In the genomic region with DNA sequence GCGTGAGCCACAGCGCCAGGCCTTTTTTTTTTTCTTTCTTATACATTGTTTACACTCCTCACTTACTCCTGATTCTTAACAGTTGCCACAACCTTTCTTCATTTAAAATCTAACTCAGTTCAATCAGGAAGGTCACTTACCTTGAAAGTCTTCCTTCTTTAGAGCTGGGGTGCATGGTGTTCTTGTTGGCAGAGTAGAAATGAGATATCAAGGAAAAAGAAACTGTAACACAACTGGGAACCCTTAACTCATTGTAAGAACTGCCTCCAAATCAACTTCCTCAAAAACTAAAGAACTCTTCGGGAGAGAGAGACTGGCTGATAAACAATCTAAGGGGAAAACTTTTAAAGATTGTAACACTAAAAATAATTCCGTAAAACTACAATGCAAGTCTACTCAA, we compare ENCODE assay signal across 1 cellular context.
TF ChIP-seq lines count a peak whose summit lies in the region.

No MANE protein-coding gene starts in this region.

TF ChIP-seq in WTC11, 78 proteins besides CTCF, POLR2A, EP300 and RAD21 (continued from another document):
- TF ChIP-seq E2F5 (CRISPR knock-in tag; IDR thresholded peaks at IDR 0.05) (no peak), ATF6 (CRISPR knock-in tag; IDR thresholded peaks at IDR 0.05) (no peak)
